ENCODE assay signal across 12 cellular contexts in genomic region chr22:40535642-40536041, GRCh38.
A peak's percentile ranks its signal among the peaks of the same experiment; 100 is the strongest.
DNase-seq lines count a peak whose midpoint lies in the region; ATAC-seq and TF ChIP-seq lines count a peak whose summit lies in the region.
"Had no signal": no experiment of that assay in that cellular context is flagged by ENCODE, and none has a peak within 500 bp of the region (broad histone marks: within the 10 kb centered on the region; RNA-seq: fewer than 3 reads in every experiment).

No MANE protein-coding gene starts in this region.

- H3K4me3 ChIP-seq in AG04450 (ENCODE audit: low read depth, low read length) = no peak overlapping the region
- no peak overlapping the region for H3K4me3 ChIP-seq in ovary
- H3K4me3 ChIP-seq: hepatocyte, K562 had no signal

- H3K4me1 Mint-ChIP-seq in HFFc6 (ENCODE audit: low read depth) = peaks cover 50% of the 10 kb centered on the region
- peaks cover 56% of the 10 kb centered on the region for H3K4me1 Mint-ChIP-seq in activated naive CD8-positive, alpha-beta T cell treated with anti-CD3 and anti-CD28 coated beads, Interleukin-2, amount 50 U/mL, for 24 hours
- peaks cover 38 to 50% (median 39%) of the 10 kb centered on the region in 3 donors for H3K4me1 Mint-ChIP-seq in naive B cell

- no peaks in the 10 kb centered on the region for H3K36me3 ChIP-seq in ovary

- TF ChIP-seq POLR2A in ovary (IDR thresholded peaks at IDR 0.05) = no peak

- no peaks in the 10 kb centered on the region for H3K9me3 Mint-ChIP-seq in HFFc6
- no peaks in the 10 kb centered on the region for H3K9me3 Mint-ChIP-seq in activated naive CD8-positive, alpha-beta T cell treated with anti-CD3 and anti-CD28 coated beads, Interleukin-2, amount 50 U/mL, for 24 hours
- no peaks in the 10 kb centered on the region for H3K9me3 Mint-ChIP-seq in naive B cell

- H3K27ac Mint-ChIP-seq in HFFc6 (peak overlapping the region; percentile 85), naive B cell (peak overlapping the region in 4 of 6 donors; percentile 24 to 81 (median 48))
- H3K27ac Mint-ChIP-seq in activated naive CD8-positive, alpha-beta T cell treated with anti-CD3 and anti-CD28 coated beads, Interleukin-2, amount 50 U/mL, for 24 hours = peak overlapping the region; percentile 90

- POLR2A ChIA-PET in AG04450 (lab: Yijun Ruan, JAX) = no interaction called here

- no peak for ATAC-seq in activated naive CD8-positive, alpha-beta T cell treated with anti-CD3 and anti-CD28 coated beads, Interleukin-2, amount 50 U/mL, for 24 hours
- ATAC-seq in naive B cell (ENCODE audit: low read depth in 2 of 2) = no peak

- 53 to 68% (median 62%) methylated on average over 2 of the region's 2 CpGs for WGBS in ovary, 3 donors

- no peaks in the 10 kb centered on the region for H3K27me3 ChIP-seq in AG04450 (ENCODE audit: control insufficient read depth, insufficient read depth, low read length)
- H3K27me3 ChIP-seq in ovary = no peaks in the 10 kb centered on the region
- H3K27me3 ChIP-seq: hepatocyte had no signal

- no peaks in the 10 kb centered on the region for H3K36me3 Mint-ChIP-seq in HFFc6 (ENCODE audit: low read depth)
- peaks cover 5% of the 10 kb centered on the region for H3K36me3 Mint-ChIP-seq in activated naive CD8-positive, alpha-beta T cell treated with anti-CD3 and anti-CD28 coated beads, Interleukin-2, amount 50 U/mL, for 24 hours (ENCODE audit: low read depth)
- no peaks in the 10 kb centered on the region for H3K36me3 Mint-ChIP-seq in naive B cell

- H3K27ac ChIP-seq in AG04450 (ENCODE audit: low read depth, low read length) = peak overlapping the region; percentile 4
- H3K27ac ChIP-seq in ovary = no peak overlapping the region

- CTCF ChIA-PET in AG04450 (lab: Charles Lee) = interaction anchor here (3.4 kb wide), 1 partner anchor 11 kb away, joined by 21 read pairs; no protein-coding TSS in a partner anchor

- peaks cover 10% of the 10 kb centered on the region for H3K4me1 ChIP-seq in ovary (ENCODE audit: insufficient read depth)

- TF ChIP-seq EP300 in ovary (IDR thresholded peaks at IDR 0.05) = no peak

- DNase-seq in AG04450 (ENCODE audit: low read depth, low spot score) = no peak
- no peak for DNase-seq in HFFc6
- no peak for DNase-seq in activated naive CD8-positive, alpha-beta T cell treated with anti-CD3 and anti-CD28 coated beads, Interleukin-2, amount 50 U/mL, for 24 hours
- DNase-seq in naive B cell = no peak
- DNase-seq in ovary = no peak
- no peak for DNase-seq in activated gamma-delta T cell (lab: John Stamatoyannopoulos, UW)
- no peak for DNase-seq in NCI-H774 (lab: John Stamatoyannopoulos, UW)
- DNase-seq in KG1 (lab: John Stamatoyannopoulos, UW) = no peak
- DNase-seq: activated T-cell treated with anti-CD3 and anti-CD28 coated beads, Interleukin-2, amount 50 U/mL, for 48 hours; NCI-H446 treated with DMSO at 0.1 percent for 48 hours had no signal

- intact Hi-C loops in ovary (cut with DNase I) = no loop called here

- no peak for TF ChIP-seq CTCF in AG04450 (IDR thresholded peaks at IDR 0.05; ENCODE audit: low read depth, low read length)
- no peak for TF ChIP-seq CTCF in HFFc6 (IDR thresholded peaks at IDR 0.05)
- no peak for TF ChIP-seq CTCF in ovary (IDR thresholded peaks at IDR 0.05)

- H3K9me3 ChIP-seq in AG04450 (ENCODE audit: control insufficient read depth, insufficient read depth, low read length) = no peaks in the 10 kb centered on the region
- H3K9me3 ChIP-seq in ovary = no peaks in the 10 kb centered on the region

- H3K27me3 Mint-ChIP-seq in HFFc6 (ENCODE audit: insufficient read depth) = no peaks in the 10 kb centered on the region; the same call in 1 of the 2 replicates
- H3K27me3 Mint-ChIP-seq in activated naive CD8-positive, alpha-beta T cell treated with anti-CD3 and anti-CD28 coated beads, Interleukin-2, amount 50 U/mL, for 24 hours = no peaks in the 10 kb centered on the region
- H3K27me3 Mint-ChIP-seq in naive B cell = no peaks in the 10 kb centered on the region

- H3K4me3 Mint-ChIP-seq in HFFc6 (peak overlapping the region; percentile 89), naive B cell (no peak overlapping the region)
- no peak overlapping the region for H3K4me3 Mint-ChIP-seq in activated naive CD8-positive, alpha-beta T cell treated with anti-CD3 and anti-CD28 coated beads, Interleukin-2, amount 50 U/mL, for 24 hours
